In genomic region chr7:131507592-131508331, GRCh38 we compare ENCODE assay signal across 8 cellular contexts. TPM values are rescaled to one million over a fixed set of nuclear protein-coding genes. Genes with fewer than 3 reads are reported as not detected.
DNase-seq lines count a peak whose midpoint lies in the region; ATAC-seq and TF ChIP-seq lines count a peak whose summit lies in the region.

No MANE protein-coding gene starts in this region.

- no peaks in the 10 kb centered on the region for H3K27me3 ChIP-seq in Karpas-422 (ENCODE audit: low read length)
- peaks cover 18% of the 10 kb centered on the region for H3K27me3 ChIP-seq in neutrophil
- H3K27me3 ChIP-seq in stomach smooth muscle (ENCODE audit: control insufficient read depth in 1 of 2, insufficient read depth in 2 of 2, low read length in 2 of 2), result no peaks in the 10 kb centered on the region

- peak; percentile 46 for ATAC-seq in GM21360 (IDR thresholded peaks at IDR 0.05; ENCODE audit: unreplicated experiment)

- H3K9me2 ChIP-seq in Karpas-422 (replicated peaks; ENCODE audit: insufficient read depth, low read length), result no peaks in the 10 kb centered on the region

- H4K20me1 ChIP-seq in Karpas-422 (ENCODE audit: insufficient read depth, low read depth, low read length), result peaks cover 4% of the 10 kb centered on the region; the same call in 1 of the 2 replicates

- H3K27ac Mint-ChIP-seq in activated T-helper 1 cell treated with anti-CD3 and anti-CD28 coated beads, Interleukin-12 subunit alpha, Interleukin-12 subunit beta, Interleukin-2, Interleukin-4 antibody, amounts not matched to agents 30 ng/mL and 10 ng/mL and 1 ng/mL, durations not matched to agents 14 hours and 24 hours and 36 hours, result no peak overlapping the region

- H3K4me3 ChIP-seq in Karpas-422 (ENCODE audit: low read length) (no peak overlapping the region), neutrophil (ENCODE audit: low read depth in 1 of 2, low read length in 1 of 2) (no peak overlapping the region), stomach smooth muscle (ENCODE audit: low read length in 2 of 2) (peak overlapping the region; percentile 13 to 44)

- H3K27ac ChIP-seq in Karpas-422 (ENCODE audit: low read length), result no peak overlapping the region
- H3K27ac ChIP-seq in neutrophil, result no peak overlapping the region
- no peak overlapping the region for H3K27ac ChIP-seq in stomach smooth muscle (ENCODE audit: low read length)

- H3K4me3 Mint-ChIP-seq in activated T-helper 1 cell treated with anti-CD3 and anti-CD28 coated beads, Interleukin-12 subunit alpha, Interleukin-12 subunit beta, Interleukin-2, Interleukin-4 antibody, amounts not matched to agents 30 ng/mL and 10 ng/mL and 1 ng/mL, durations not matched to agents 14 hours and 24 hours and 36 hours, result no peak overlapping the region

- H3K36me3 Mint-ChIP-seq in activated T-helper 1 cell treated with anti-CD3 and anti-CD28 coated beads, Interleukin-12 subunit alpha, Interleukin-12 subunit beta, Interleukin-2, Interleukin-4 antibody, amounts not matched to agents 30 ng/mL and 10 ng/mL and 1 ng/mL, durations not matched to agents 14 hours and 24 hours and 36 hours (ENCODE audit: low read depth), result no peaks in the 10 kb centered on the region

- no peaks in the 10 kb centered on the region for H3K4me1 ChIP-seq in Karpas-422 (ENCODE audit: low read length)
- H3K4me1 ChIP-seq in neutrophil (ENCODE audit: control insufficient read depth in 1 of 2, insufficient read depth in 1 of 2, low read depth in 1 of 2, low read length in 1 of 2), result peaks cover 0 to 3% of the 10 kb centered on the region in 2 experiments
- peaks cover 11% of the 10 kb centered on the region for H3K4me1 ChIP-seq in stomach smooth muscle (ENCODE audit: control insufficient read depth, insufficient read depth, low read length)

- peak; percentile 62 for TF ChIP-seq CTCF in neutrophil (IDR thresholded peaks at IDR 0.05)

- H3K36me3 ChIP-seq in Karpas-422 (ENCODE audit: insufficient read depth, low read length) (no peaks in the 10 kb centered on the region), neutrophil (no peaks in the 10 kb centered on the region), stomach smooth muscle (ENCODE audit: control insufficient read depth in 2 of 2, insufficient read depth in 2 of 2, low read length in 2 of 2) (no peaks in the 10 kb centered on the region)

- H2AFZ ChIP-seq in Karpas-422 (ENCODE audit: low read length), result no peak overlapping the region

- no peaks in the 10 kb centered on the region for H3K9me3 ChIP-seq in Karpas-422 (ENCODE audit: low read length)
- H3K9me3 ChIP-seq in neutrophil, result no peaks in the 10 kb centered on the region
- H3K9me3 ChIP-seq in stomach smooth muscle (ENCODE audit: control insufficient read depth in 2 of 2, low read length in 2 of 2), result no peaks in the 10 kb centered on the region

- H3K9ac ChIP-seq in Karpas-422 (ENCODE audit: low read length), result no peak overlapping the region
- H3K9ac ChIP-seq in stomach smooth muscle (ENCODE audit: low read length in 2 of 2), result no peak overlapping the region

- H3K79me2 ChIP-seq in Karpas-422 (ENCODE audit: low read length), result no peaks in the 10 kb centered on the region

- no peak overlapping the region for H3K4me2 ChIP-seq in Karpas-422 (ENCODE audit: low read depth, low read length, poor library complexity, severe bottlenecking)

- intact Hi-C loops in activated T-helper 1 cell treated with anti-CD3 and anti-CD28 coated beads, Interleukin-12 subunit alpha, Interleukin-12 subunit beta, Interleukin-2, Interleukin-4 antibody, amounts not matched to agents 30 ng/mL and 10 ng/mL and 1 ng/mL, durations not matched to agents 14 hours and 24 hours and 36 hours (cut with micrococcal nuclease), result loop anchor here (1.0 kb wide), 1 partner anchor 147 kb away; no protein-coding TSS in a partner anchor

- peak; percentile 84 for DNase-seq in COLO829 (ENCODE audit: low spot score)
- DNase-seq in Karpas-422, result peak; percentile 91
- peak; percentile 86 for DNase-seq in RPMI8226
- peak; percentile 67 for DNase-seq in activated T-helper 1 cell treated with anti-CD3 and anti-CD28 coated beads, Interleukin-12 subunit alpha, Interleukin-12 subunit beta, Interleukin-2, Interleukin-4 antibody, amounts not matched to agents 30 ng/mL and 10 ng/mL and 1 ng/mL, durations not matched to agents 14 hours and 24 hours and 36 hours (ENCODE audit: low spot score)
- peak; percentile 40 for DNase-seq in fibroblast of the conjunctiva (ENCODE audit: low read depth)

- H3K27me3 Mint-ChIP-seq in activated T-helper 1 cell treated with anti-CD3 and anti-CD28 coated beads, Interleukin-12 subunit alpha, Interleukin-12 subunit beta, Interleukin-2, Interleukin-4 antibody, amounts not matched to agents 30 ng/mL and 10 ng/mL and 1 ng/mL, durations not matched to agents 14 hours and 24 hours and 36 hours (ENCODE audit: insufficient read depth), result peaks cover 6% of the 10 kb centered on the region

- peaks cover 37% of the 10 kb centered on the region for H3K4me1 Mint-ChIP-seq in activated T-helper 1 cell treated with anti-CD3 and anti-CD28 coated beads, Interleukin-12 subunit alpha, Interleukin-12 subunit beta, Interleukin-2, Interleukin-4 antibody, amounts not matched to agents 30 ng/mL and 10 ng/mL and 1 ng/mL, durations not matched to agents 14 hours and 24 hours and 36 hours (ENCODE audit: low read depth)

- H3K9me3 Mint-ChIP-seq in activated T-helper 1 cell treated with anti-CD3 and anti-CD28 coated beads, Interleukin-12 subunit alpha, Interleukin-12 subunit beta, Interleukin-2, Interleukin-4 antibody, amounts not matched to agents 30 ng/mL and 10 ng/mL and 1 ng/mL, durations not matched to agents 14 hours and 24 hours and 36 hours, result no peaks in the 10 kb centered on the region

RNA-seq across cellular contexts. Expression of gene PODXL, which starts 48.7 kb away (rescaled TPM):
- 1.5 and 3.4 TPM in 2 replicates for total RNA-seq in Karpas-422 (2014; rRNA removed; shearing (Covaris generic); ENCODE audit: low replicate concordance)
- total RNA-seq in activated T-helper 1 cell treated with anti-CD3 and anti-CD28 coated beads, Interleukin-12 subunit alpha, Interleukin-12 subunit beta, Interleukin-2, Interleukin-4 antibody, amounts not matched to agents 30 ng/mL and 10 ng/mL and 1 ng/mL, durations not matched to agents 14 hours and 24 hours and 36 hours, result 0.75 and 1.3 TPM in 2 replicates

Comparison
In these comparisons a context has a peak if more than half of its experiments do, and no peak if none do; other contexts are left out.
1. DNase-seq: peak in every context shown above with its lines; median percentile 91 in Karpas-422; 86 in RPMI8226; 84 in COLO829; 67 in activated T-helper 1 cell treated with anti-CD3 and anti-CD28 coated beads, Interleukin-12 subunit alpha, Interleukin-12 subunit beta, Interleukin-2, Interleukin-4 antibody, amounts not matched to agents 30 ng/mL and 10 ng/mL and 1 ng/mL, durations not matched to agents 14 hours and 24 hours and 36 hours; 40 in fibroblast of the conjunctiva.
2. H3K4me3 ChIP-seq: peak in stomach smooth muscle (2 of 2); none in Karpas-422 (single experiment) and neutrophil (0 of 2).